10 cellular contexts compared by ENCODE assay signal in genomic region chr19:48500830-48501445, GRCh38. TPM values are rescaled to one million over a fixed set of nuclear protein-coding genes. Genes with fewer than 3 reads are reported as not detected.
DNase-seq lines count a peak whose midpoint lies in the region; ATAC-seq, FAIRE-seq and TF ChIP-seq lines count a peak whose summit lies in the region.
"Had no signal": no experiment of that assay in that cellular context is flagged by ENCODE, and none has a peak within 500 bp of the region (broad histone marks: within the 10 kb centered on the region; RNA-seq: fewer than 3 reads in every experiment).

No MANE protein-coding gene starts in this region.

- no peak overlapping the region for H2AFZ ChIP-seq in H1 (ENCODE audit: low read length)

- peak overlapping the region; percentile 78; the same call in 1 of the 2 replicates for H4K8ac ChIP-seq in H1 (ENCODE audit: extremely low read depth, insufficient read depth, low read length)

- H3K9me3 Mint-ChIP-seq in Calu3 (ENCODE audit: low read depth, unreplicated experiment) (no peaks in the 10 kb centered on the region), nephron progenitor cell (no peaks in the 10 kb centered on the region)

- peak overlapping the region; percentile 16 for H4K5ac ChIP-seq in H1 (ENCODE audit: insufficient read length, low read depth, low read length)

- H3K4me1 ChIP-seq in H1 (replicated peaks in 1 of 4; ENCODE audit: control insufficient read depth in 3 of 4, insufficient read depth in 4 of 4, low read length in 3 of 4) (peaks cover 0 to 14% (median 12%) of the 10 kb centered on the region in 4 experiments; a peak in 6 of 7 replicates), uterus (no peaks in the 10 kb centered on the region)
- H3K4me1 ChIP-seq: SJSA1 had no signal

- H3K14ac ChIP-seq in H1 (ENCODE audit: insufficient read length) = no peak overlapping the region

- no peaks in the 10 kb centered on the region for H3K79me2 ChIP-seq in H1 (ENCODE audit: control insufficient read depth in 1 of 2, insufficient read depth in 2 of 2, low read length in 2 of 2)

- H3K27me3 ChIP-seq in H1 (replicated peaks in 1 of 4; ENCODE audit: control insufficient read depth in 3 of 4, extremely low read depth in 1 of 4, insufficient read depth in 3 of 4, low read length in 3 of 4) (no peaks in the 10 kb centered on the region), uterus (peaks cover 12 to 25% of the 10 kb centered on the region in 2 donors), brain microvascular endothelial cell (replicated peaks) (peaks cover 37% of the 10 kb centered on the region)

- H4K91ac ChIP-seq in H1 (replicated peaks; ENCODE audit: insufficient read length, low read length) = peak overlapping the region; percentile 34

- no peak overlapping the region for H2BK12ac ChIP-seq in H1 (ENCODE audit: low read depth, low read length)

- H3K4me3 ChIP-seq in NB4 (ENCODE audit: low read depth, low read length) (no peak overlapping the region), H1 (ENCODE audit: extremely low read depth in 1 of 4, insufficient read depth in 2 of 4, low read depth in 3 of 4, low read length in 4 of 4) (peak overlapping the region; percentile 19 to 60 (median 44); a peak in 7 of 8 replicates), uterus (no peak overlapping the region), brain microvascular endothelial cell (ENCODE audit: low read depth, low read length) (no peak overlapping the region)
- H3K4me3 ChIP-seq: SJSA1, tibial nerve had no signal

- no peak overlapping the region for H2BK120ac ChIP-seq in H1 (replicated peaks; ENCODE audit: low read depth, low read length)

- BruUV-seq in Calu3 (replicated peaks; lab: Mats Ljungman, UMichigan) = no TSS peak

- peak overlapping the region in 2 of 4 experiments; percentile 38 to 39; a peak in 4 of 7 replicates for H3K9ac ChIP-seq in H1 (replicated peaks in 1 of 4; ENCODE audit: extremely low read depth in 1 of 4, low read depth in 3 of 4, low read length in 3 of 4)

- in situ Hi-C loops in brain microvascular endothelial cell (cut with HindIII; ENCODE audit: low pct_ligation_motif_present, low sequenced_read_pairs) = no loop called here

- peaks cover 84% of the 10 kb centered on the region for H3K27me3 Mint-ChIP-seq in Calu3 (ENCODE audit: unreplicated experiment)
- peaks cover 11% of the 10 kb centered on the region for H3K27me3 Mint-ChIP-seq in nephron progenitor cell (ENCODE audit: low read depth, poor library complexity)

- H2BK20ac ChIP-seq in H1 (ENCODE audit: low read length) = no peak overlapping the region

- H3K79me1 ChIP-seq in H1 (ENCODE audit: low read depth, low read length) = no peaks in the 10 kb centered on the region

- DNase-seq in Calu3 = no peak
- peak; percentile 40 for DNase-seq in NB4 (ENCODE audit: low read depth)
- no peak for DNase-seq in H1 (ENCODE audit: low read depth in 1 of 2, low spot score in 2 of 2)
- DNase-seq in nephron progenitor cell = no peak
- no peak for DNase-seq in uterus
- DNase-seq in glomerular visceral epithelial cell (ENCODE audit: extremely low spot score) = no peak
- no peak for DNase-seq in brain microvascular endothelial cell

- intact Hi-C loops in Calu3 (cut with micrococcal nuclease; ENCODE audit: unreplicated experiment) = no loop called here
- intact Hi-C loops in uterus (cut with DNase I; ENCODE audit: low total_unique reads) = no loop called here

- H3K4me3 Mint-ChIP-seq in Calu3 (ENCODE audit: low read depth, unreplicated experiment) (peak overlapping the region; percentile 38), nephron progenitor cell (peak overlapping the region; percentile 78)

- H3K4me1 Mint-ChIP-seq in Calu3 (ENCODE audit: low read depth, unreplicated experiment) (peaks cover 33% of the 10 kb centered on the region), nephron progenitor cell (peaks cover 42% of the 10 kb centered on the region)

- peak overlapping the region; percentile 78 for H3K4ac ChIP-seq in H1 (replicated peaks; ENCODE audit: insufficient read length, low read depth, low read length)

- no peak overlapping the region for H3K27ac Mint-ChIP-seq in Calu3 (ENCODE audit: unreplicated experiment)
- H3K27ac Mint-ChIP-seq in nephron progenitor cell = peak overlapping the region; percentile 7

- H3K9me3 ChIP-seq in H1 (ENCODE audit: insufficient read depth in 2 of 2, low read depth in 1 of 2, low read length in 1 of 2) (no peaks in the 10 kb centered on the region), uterus (no peaks in the 10 kb centered on the region)
- H3K9me3 ChIP-seq: SJSA1, tibial nerve had no signal

- no peak overlapping the region for H2AK5ac ChIP-seq in H1 (ENCODE audit: low read depth, low read length)

- CTCF ChIA-PET in Calu3 (lab: Charles Lee) (no interaction called here), H1 (lab: Charles Lee; ENCODE audit: partially characterized antibody) (interaction anchor here (0.6 to 1.5 kb wide), 7 partner anchors 11 to 235 kb away, joined by 3 to 12 read pairs (median 4); partner anchors contain the start of gene KDELR1)

- H4K20me1 ChIP-seq in H1 (replicated peaks in 1 of 2; ENCODE audit: control insufficient read depth in 1 of 2, insufficient read depth in 2 of 2, low read length in 2 of 2) = peaks cover 0 to 2% of the 10 kb centered on the region in 2 experiments

- no peak overlapping the region for H2BK15ac ChIP-seq in H1 (ENCODE audit: low read length)

- H3K23me2 ChIP-seq in H1 (ENCODE audit: low read depth, low read length) = peaks cover 8% of the 10 kb centered on the region; the same call in 1 of the 2 replicates

- H3K36me3 Mint-ChIP-seq in Calu3 (ENCODE audit: insufficient read depth, unreplicated experiment) (peaks cover 30% of the 10 kb centered on the region), nephron progenitor cell (ENCODE audit: low read depth) (no peaks in the 10 kb centered on the region)

- H3K23ac ChIP-seq in H1 (ENCODE audit: insufficient read length) = no peak overlapping the region

- no peak for TF ChIP-seq EP300 in H1 (IDR thresholded peaks at IDR 0.05; ENCODE audit: borderline replicate concordance in 1 of 2, low read depth in 2 of 2, low read length in 2 of 2)

- H3K56ac ChIP-seq in H1 (replicated peaks; ENCODE audit: insufficient read length, low read depth, low read length) = peak overlapping the region; percentile 30

- WGBS in H1 (ENCODE audit: extremely low coverage in 1 of 2, insufficient coverage in 1 of 2, insufficient read length in 1 of 2, insufficient replicate concordance in 2 of 2, low coverage in 1 of 2, low lambda C conversion rate in 2 of 2, missing lambda C conversion rate in 1 of 2), 2 experiments = 73% methylated on average over 29 of the region's 30 CpGs; no CpG with 5 or more reads in 1 of the 2 experiments

- no peak overlapping the region for H3K18ac ChIP-seq in H1 (ENCODE audit: extremely low read depth, low read length)

- FAIRE-seq in H1 (lab: Jason Lieb, UNC) = no peak

- no peak for ATAC-seq in GM21526 (IDR thresholded peaks at IDR 0.05; ENCODE audit: low FRiP score, unreplicated experiment)

- peak overlapping the region; percentile 58; the same call in 1 of the 2 replicates for H3K27ac ChIP-seq in H1 (ENCODE audit: low read depth, low read length)
- H3K27ac ChIP-seq in uterus = no peak overlapping the region
- H3K27ac ChIP-seq in brain microvascular endothelial cell = no peak overlapping the region
- H3K27ac ChIP-seq: SJSA1, tibial nerve had no signal

- TF ChIP-seq POLR2A in NB4 (IDR thresholded peaks at IDR 0.05; ENCODE audit: extremely low read depth, insufficient read length) = no peak
- TF ChIP-seq POLR2A in H1 (IDR thresholded peaks at IDR 0.05; ENCODE audit: control extremely low read depth in 1 of 2, low read depth in 2 of 2, low read length in 2 of 2) = no peak
- no peak for TF ChIP-seq POLR2A in uterus (IDR thresholded peaks at IDR 0.05)

- POLR2A ChIA-PET in H1 (lab: Charles Lee; ENCODE audit: partially characterized antibody) = interaction anchor here (0.6 to 1.4 kb wide), 5 partner anchors 10 to 116 kb away, joined by 3 to 5 read pairs (median 3); no protein-coding TSS in a partner anchor

- TF ChIP-seq CTCF in Calu3 (IDR thresholded peaks at IDR 0.05; ENCODE audit: unreplicated experiment) (no peak), NB4 (IDR thresholded peaks at IDR 0.05; ENCODE audit: low read depth, low read length) (no peak), H1 (IDR thresholded peaks at IDR 0.05; ENCODE audit: control extremely low read depth in 1 of 3, insufficient read depth in 1 of 3, low read depth in 1 of 3, low read length in 3 of 3) (no peak), nephron progenitor cell (IDR thresholded peaks at IDR 0.05) (no peak), uterus (IDR thresholded peaks at IDR 0.05) (no peak), brain microvascular endothelial cell (IDR thresholded peaks at IDR 0.05; ENCODE audit: low read depth, low read length, missing control alignments) (no peak)

- peak overlapping the region; percentile 94 for H2BK5ac ChIP-seq in H1 (ENCODE audit: low read depth, low read length)

- no peaks in the 10 kb centered on the region; a peak in 1 of 8 replicates for H3K36me3 ChIP-seq in H1 (ENCODE audit: control insufficient read depth in 2 of 4, insufficient read depth in 4 of 4, low read length in 3 of 4)
- no peaks in the 10 kb centered on the region for H3K36me3 ChIP-seq in uterus
- H3K36me3 ChIP-seq in brain microvascular endothelial cell (replicated peaks) = no peaks in the 10 kb centered on the region
- H3K36me3 ChIP-seq: SJSA1, tibial nerve had no signal

- H3K4me2 ChIP-seq in H1 (ENCODE audit: insufficient read depth in 1 of 2, low read depth in 2 of 2, low read length in 2 of 2) = peak overlapping the region; percentile 68 to 89

- TF ChIP-seq RAD21 in H1 (IDR thresholded peaks at IDR 0.05 in 1 of 2, conservative IDR thresholded peaks at IDR 0.05 in 1 of 2; ENCODE audit: low read depth in 2 of 2, low read length in 2 of 2) = no peak

RNA-seq across cellular contexts. Expression of gene LMTK3, which starts 10.7 kb away (rescaled TPM):
- total RNA-seq in Calu3 (2022) (1.0 and 2.4 TPM in 2 replicates), uterus (under 1 TPM in 2 of 4 donors, not detected in 2; 0.28 to 0.52 TPM)
- 12.4 and 13.6 TPM in 2 replicates for total RNA-seq in H1 (2021; fragmentation: NEBNext Ultra II Directional; extraction: Animal tissue kit (Norgen Biotek cat#: 25700))
- 2.7 and 7.3 TPM in 2 replicates for polyA plus RNA-seq in H1 (2011; rRNA removed)
- polyA plus RNA-seq in H1 (2011; cell fraction: cytosol; rRNA removed) = 3.4 TPM
- polyA plus RNA-seq in H1 (2011; cell fraction: nucleus; rRNA removed) = 11.6 TPM
- 6.8 to 10.4 TPM (median 9.6 TPM) in 4 replicates for polyA plus RNA-seq in H1 (2012, experiment 1 of 2)
- 4.1 TPM for polyA plus RNA-seq in H1 (2012, experiment 2 of 2)
- 10.0 TPM for polyA plus RNA-seq in H1 (2013, experiment 1 of 2)
- 8.2 TPM for polyA plus RNA-seq in H1 (2013, experiment 2 of 2)
- polyA minus RNA-seq in H1 (2011; rRNA and poly(A)+ RNA removed) = 0.90 and 1.2 TPM in 2 replicates
- 5.9 TPM for polyA minus RNA-seq in H1 (2011; cell fraction: cytosol; rRNA and poly(A)+ RNA removed)
- polyA minus RNA-seq in H1 (2011; cell fraction: nucleus; rRNA and poly(A)+ RNA removed) = 5.9 TPM
- total RNA-seq: SJSA1 had no signal

RNA-seq across cellular contexts. Expression of gene CYTH2, which starts 31.8 kb away (rescaled TPM):
- total RNA-seq in Calu3 (2022) (98.1 and 109 TPM in 2 replicates), uterus (10 to 100 TPM in 3 of 4 donors, 1 to 10 TPM in 1; 7.2 to 70.3 (median 36.5) TPM)
- total RNA-seq in H1 (2021; fragmentation: NEBNext Ultra II Directional; extraction: Animal tissue kit (Norgen Biotek cat#: 25700)) = 67.7 and 71.4 TPM in 2 replicates
- 43.7 and 62.5 TPM in 2 replicates for polyA plus RNA-seq in H1 (2011; rRNA removed)
- 59.5 TPM for polyA plus RNA-seq in H1 (2011; cell fraction: cytosol; rRNA removed)
- polyA plus RNA-seq in H1 (2011; cell fraction: nucleus; rRNA removed) = 225 TPM
- 64.0 to 76.5 TPM (median 71.8 TPM) in 4 replicates for polyA plus RNA-seq in H1 (2012, experiment 1 of 2)
- 35.7 TPM for polyA plus RNA-seq in H1 (2012, experiment 2 of 2)
- polyA plus RNA-seq in H1 (2013, experiment 1 of 2) = 44.2 TPM
- 37.5 TPM for polyA plus RNA-seq in H1 (2013, experiment 2 of 2)
- 53.7 and 70.7 TPM in 2 replicates for polyA minus RNA-seq in H1 (2011; rRNA and poly(A)+ RNA removed)
- polyA minus RNA-seq in H1 (2011; cell fraction: cytosol; rRNA and poly(A)+ RNA removed) = 28.7 TPM
- 65.5 TPM for polyA minus RNA-seq in H1 (2011; cell fraction: nucleus; rRNA and poly(A)+ RNA removed)

RNA-seq across cellular contexts. Expression of gene KCNJ14, which starts 45.6 kb away (rescaled TPM):
- 9.6 and 9.9 TPM in 2 replicates for total RNA-seq in Calu3 (2022)
- 0.89 and 1.0 TPM in 2 replicates for total RNA-seq in H1 (2021; fragmentation: NEBNext Ultra II Directional; extraction: Animal tissue kit (Norgen Biotek cat#: 25700))
- 0.45 and 0.61 TPM in 2 replicates for polyA plus RNA-seq in H1 (2011; rRNA removed)
- 0.28 TPM for polyA plus RNA-seq in H1 (2011; cell fraction: cytosol; rRNA removed)
- polyA plus RNA-seq in H1 (2011; cell fraction: nucleus; rRNA removed) = 1.3 TPM
- 0.66 to 0.84 TPM (median 0.73 TPM) in 4 replicates for polyA plus RNA-seq in H1 (2012, experiment 1 of 2)
- 0.68 TPM for polyA plus RNA-seq in H1 (2012, experiment 2 of 2)
- 0.39 TPM for polyA plus RNA-seq in H1 (2013, experiment 1 of 2)
- 0.44 TPM for polyA plus RNA-seq in H1 (2013, experiment 2 of 2)
- 0.68 and 1.9 TPM in 2 replicates for polyA minus RNA-seq in H1 (2011; rRNA and poly(A)+ RNA removed)
- polyA minus RNA-seq in H1 (2011; cell fraction: cytosol; rRNA and poly(A)+ RNA removed) = 0.37 TPM
- polyA minus RNA-seq in H1 (2011; cell fraction: nucleus; rRNA and poly(A)+ RNA removed) = 0.80 TPM
- 1 to 10 TPM in 2 of 4 donors, under 1 TPM in 1, not detected in 1; 0.29 to 2.2 (median 1.2) TPM for total RNA-seq in uterus

RNA-seq across cellular contexts. Expression of gene SULT2B1, which starts 51.0 kb away (rescaled TPM):
- total RNA-seq in Calu3 (2022) (0.64 TPM in 1 of 2 replicates, not detected in the other), uterus (under 1 TPM in 1 of 4 donors, not detected in 3; 0.41 TPM)
- total RNA-seq in H1 (2021; fragmentation: NEBNext Ultra II Directional; extraction: Animal tissue kit (Norgen Biotek cat#: 25700)) = 0.99 and 1.5 TPM in 2 replicates
- polyA plus RNA-seq in H1 (2011; rRNA removed) = 2.6 and 3.8 TPM in 2 replicates
- 2.3 TPM for polyA plus RNA-seq in H1 (2011; cell fraction: cytosol; rRNA removed)
- 1.2 TPM for polyA plus RNA-seq in H1 (2011; cell fraction: nucleus; rRNA removed)
- polyA plus RNA-seq in H1 (2012, experiment 1 of 2) = 1.0 to 2.2 TPM (median 1.6 TPM) in 4 replicates
- polyA plus RNA-seq in H1 (2012, experiment 2 of 2) = 1.00 TPM
- 1.5 TPM for polyA plus RNA-seq in H1 (2013, experiment 1 of 2)
- polyA plus RNA-seq in H1 (2013, experiment 2 of 2) = 1.4 TPM
- 0.59 TPM in 1 of 2 replicates, not detected in the other for polyA minus RNA-seq in H1 (2011; rRNA and poly(A)+ RNA removed)
- 1.2 TPM for polyA minus RNA-seq in H1 (2011; cell fraction: cytosol; rRNA and poly(A)+ RNA removed)
- polyA minus RNA-seq in H1 (2011; cell fraction: nucleus; rRNA and poly(A)+ RNA removed) = not detected
- total RNA-seq: tibial nerve had no signal

RNA-seq across cellular contexts. Expression of gene GRWD1, which starts 55.2 kb away (rescaled TPM):
- total RNA-seq in Calu3 (2022) (75.0 and 76.7 TPM in 2 replicates), uterus (10 to 100 TPM in 2 of 4 donors, 1 to 10 TPM in 2; 7.7 to 33.8 (median 21.3) TPM)
- 61.9 and 64.9 TPM in 2 replicates for total RNA-seq in H1 (2021; fragmentation: NEBNext Ultra II Directional; extraction: Animal tissue kit (Norgen Biotek cat#: 25700))
- 36.9 and 46.4 TPM in 2 replicates for polyA plus RNA-seq in H1 (2011; rRNA removed)
- polyA plus RNA-seq in H1 (2011; cell fraction: cytosol; rRNA removed) = 44.2 TPM
- polyA plus RNA-seq in H1 (2011; cell fraction: nucleus; rRNA removed) = 30.1 TPM
- polyA plus RNA-seq in H1 (2012, experiment 1 of 2) = 25.4 to 44.2 TPM (median 41.0 TPM) in 4 replicates
- 36.9 TPM for polyA plus RNA-seq in H1 (2012, experiment 2 of 2)
- 18.6 TPM for polyA plus RNA-seq in H1 (2013, experiment 1 of 2)
- polyA plus RNA-seq in H1 (2013, experiment 2 of 2) = 17.3 TPM
- polyA minus RNA-seq in H1 (2011; rRNA and poly(A)+ RNA removed) = 11.5 and 19.1 TPM in 2 replicates
- 24.4 TPM for polyA minus RNA-seq in H1 (2011; cell fraction: cytosol; rRNA and poly(A)+ RNA removed)
- 18.2 TPM for polyA minus RNA-seq in H1 (2011; cell fraction: nucleus; rRNA and poly(A)+ RNA removed)

Comparison
In these comparisons a context has a peak if more than half of its experiments do, and no peak if none do; other contexts are left out.
1. H3K4me3 ChIP-seq: peak in H1 (4 of 4); none in NB4 (single experiment), uterus (0 of 2) and brain microvascular endothelial cell (single experiment).